Comparison of ENCODE assay signal across 1 cellular context in the genomic region with DNA sequence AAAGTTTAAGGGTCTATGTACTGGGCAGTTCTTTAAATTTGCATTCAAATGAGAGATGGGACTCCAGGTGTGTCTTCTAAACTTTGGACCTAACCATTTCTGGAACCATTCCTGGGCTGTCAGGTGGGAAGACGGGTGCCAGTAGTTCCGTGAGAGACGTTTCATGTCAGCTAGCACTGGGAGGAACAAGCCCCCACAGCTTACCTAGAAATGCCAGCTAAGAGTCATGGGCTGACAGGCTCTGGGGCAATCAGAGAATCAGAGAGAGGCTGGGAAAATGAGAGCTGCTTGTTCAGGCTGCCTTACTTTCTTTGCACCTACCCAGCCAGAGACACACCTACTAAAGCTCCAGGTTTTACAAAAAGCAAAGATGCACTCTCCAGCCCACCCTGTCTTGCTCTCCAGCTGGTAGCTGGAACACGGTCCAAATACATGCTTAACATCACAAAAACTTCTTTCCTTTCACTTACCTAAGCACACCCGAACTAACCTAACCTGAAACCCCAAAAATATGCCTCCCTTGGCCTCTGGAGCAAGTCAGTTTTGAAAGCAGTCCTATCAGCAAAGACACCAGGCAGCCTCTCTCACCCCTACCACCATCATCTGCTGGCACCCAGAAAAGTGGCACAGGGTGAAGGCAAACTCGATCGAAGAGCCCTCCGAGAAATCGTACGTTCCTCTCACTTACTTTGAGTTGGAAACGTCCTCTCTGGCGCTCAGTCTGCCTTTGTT.
TF ChIP-seq lines count a peak whose summit lies in the region.

No MANE protein-coding gene starts in this region.

TF ChIP-seq in IMR-90, 13 proteins besides CTCF, POLR2A, EP300 and RAD21:
- no peak for TF ChIP-seq CHD1 (IDR thresholded peaks at IDR 0.05; ENCODE audit: low read depth, low read length)
- TF ChIP-seq FOS (IDR thresholded peaks at IDR 0.05; ENCODE audit: low read depth, low read length): no peak
- no peak for TF ChIP-seq RFX5 (IDR thresholded peaks at IDR 0.05; ENCODE audit: low read depth, low read length)
- TF ChIP-seq, protein P1, sequence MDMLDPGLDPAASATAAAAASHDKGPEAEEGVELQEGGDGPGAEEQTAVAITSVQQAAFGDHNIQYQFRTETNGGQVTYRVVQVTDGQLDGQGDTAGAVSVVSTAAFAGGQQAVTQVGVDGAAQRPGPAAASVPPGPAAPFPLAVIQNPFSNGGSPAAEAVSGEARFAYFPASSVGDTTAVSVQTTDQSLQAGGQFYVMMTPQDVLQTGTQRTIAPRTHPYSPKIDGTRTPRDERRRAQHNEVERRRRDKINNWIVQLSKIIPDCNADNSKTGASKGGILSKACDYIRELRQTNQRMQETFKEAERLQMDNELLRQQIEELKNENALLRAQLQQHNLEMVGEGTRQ (IDR thresholded peaks at IDR 0.05; ENCODE audit: low read depth, low read length): no peak
- no peak for TF ChIP-seq MXI1 (IDR thresholded peaks at IDR 0.05; ENCODE audit: borderline replicate concordance, low read depth, low read length)
- TF ChIP-seq CEBPB (IDR thresholded peaks at IDR 0.05; ENCODE audit: low read depth, low read length): no peak
- TF ChIP-seq RCOR1 (IDR thresholded peaks at IDR 0.05; ENCODE audit: insufficient replicate concordance, low read length): no peak
- no peak for TF ChIP-seq BHLHE40 (IDR thresholded peaks at IDR 0.05; ENCODE audit: low read depth, low read length)
- no peak for TF ChIP-seq NFE2L2 (IDR thresholded peaks at IDR 0.05; ENCODE audit: low read depth, low read length)
- TF ChIP-seq MAZ (IDR thresholded peaks at IDR 0.05; ENCODE audit: borderline replicate concordance, low read depth, low read length): no peak
- TF ChIP-seq MAFK (IDR thresholded peaks at IDR 0.05; ENCODE audit: low read depth, low read length): no peak
- no peak for TF ChIP-seq SMC3 (IDR thresholded peaks at IDR 0.05; ENCODE audit: low read depth, low read length)
- TF ChIP-seq, protein P2, sequence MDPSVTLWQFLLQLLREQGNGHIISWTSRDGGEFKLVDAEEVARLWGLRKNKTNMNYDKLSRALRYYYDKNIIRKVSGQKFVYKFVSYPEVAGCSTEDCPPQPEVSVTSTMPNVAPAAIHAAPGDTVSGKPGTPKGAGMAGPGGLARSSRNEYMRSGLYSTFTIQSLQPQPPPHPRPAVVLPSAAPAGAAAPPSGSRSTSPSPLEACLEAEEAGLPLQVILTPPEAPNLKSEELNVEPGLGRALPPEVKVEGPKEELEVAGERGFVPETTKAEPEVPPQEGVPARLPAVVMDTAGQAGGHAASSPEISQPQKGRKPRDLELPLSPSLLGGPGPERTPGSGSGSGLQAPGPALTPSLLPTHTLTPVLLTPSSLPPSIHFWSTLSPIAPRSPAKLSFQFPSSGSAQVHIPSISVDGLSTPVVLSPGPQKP (IDR thresholded peaks at IDR 0.05; ENCODE audit: borderline replicate concordance, low read depth, low read length): no peak
